In the genomic region with DNA sequence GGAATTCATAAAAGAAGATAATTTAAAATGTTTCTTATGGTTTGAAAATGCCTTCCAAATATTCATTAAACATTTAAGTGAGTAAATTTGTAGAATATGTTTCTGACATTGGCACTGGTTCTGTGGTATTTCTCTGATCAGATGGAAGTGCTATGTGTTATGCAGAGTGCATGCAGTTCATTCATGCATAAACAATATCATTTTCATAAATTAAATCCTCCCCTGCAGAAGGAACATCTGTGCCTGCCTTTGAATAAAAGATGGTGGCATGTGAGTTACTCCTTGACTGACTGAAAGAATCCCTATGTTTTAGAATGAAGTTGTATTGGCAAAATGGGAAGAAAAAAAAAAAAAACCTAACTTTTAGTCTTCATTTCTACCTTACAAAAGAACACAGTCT, we compare ENCODE assay signal across 23 cellular contexts. TPM values are rescaled to one million over a fixed set of nuclear protein-coding genes. Genes with fewer than 3 reads are reported as not detected.
A peak's percentile ranks its signal among the peaks of the same experiment; 100 is the strongest.
DNase-seq lines count a peak whose midpoint lies in the region; ATAC-seq and TF ChIP-seq lines count a peak whose summit lies in the region.
"Had no signal": no experiment of that assay in that cellular context is flagged by ENCODE, and none has a peak within 500 bp of the region (broad histone marks: within the 10 kb centered on the region; RNA-seq: fewer than 3 reads in every experiment).

No MANE protein-coding gene starts in this region.

- H3K4me2 ChIP-seq in OCI-LY3 (ENCODE audit: low read length): peak overlapping the region; percentile 45

- DNase-seq in NCI-H1694 (lab: John Stamatoyannopoulos, UW) (peak; percentile 81), NCI-H1694 treated with DMSO at 0.1 percent for 48 hours (lab: John Stamatoyannopoulos, UW) (no peak), NCI-H2171 (lab: John Stamatoyannopoulos, UW) (peak; percentile 85), GM20000 (ENCODE audit: low spot score) (no peak), left lobe of liver (ENCODE audit: low spot score) (no peak), LoVo (ENCODE audit: low spot score) (no peak)
- DNase-seq: AML-193; CD8-positive, alpha-beta T cell; GM23248; H9; HFFc6; KBM-7; NCI-H1105 treated with DMSO at 0.1 percent for 48 hours; NCI-H187 treated with DMSO at 0.1 percent for 48 hours; NCI-H226; NK-92 treated with Interleukin-12 subunit alpha and Interleukin-12 subunit beta, amount 100 ng/mL, for 24 hours; SJCRH30; T-cell had no signal

- no peaks in the 10 kb centered on the region for H3K9me3 ChIP-seq in OCI-LY3 (ENCODE audit: insufficient read depth, low read length)
- H3K9me3 ChIP-seq: SJCRH30 had no signal

- no peak overlapping the region for H3K4me3 ChIP-seq in OCI-LY3 (ENCODE audit: low read length)
- H3K4me3 ChIP-seq: GM23248, SJCRH30 had no signal

- no peaks in the 10 kb centered on the region for H3K36me3 ChIP-seq in OCI-LY3 (replicated peaks; ENCODE audit: low read depth, low read length)
- H3K36me3 ChIP-seq: SJCRH30 had no signal

- H3K27me3 ChIP-seq in OCI-LY3 (ENCODE audit: low read depth, low read length): no peaks in the 10 kb centered on the region
- H3K27me3 ChIP-seq: SJCRH30 had no signal

- H3K4me1 ChIP-seq in OCI-LY3 (ENCODE audit: low read length): peaks cover 42% of the 10 kb centered on the region
- H3K4me1 ChIP-seq: SJCRH30 had no signal

- no peak overlapping the region for H2AFZ ChIP-seq in OCI-LY3 (ENCODE audit: low read depth, low read length)
- H2AFZ ChIP-seq: GM23248 had no signal

- no peaks in the 10 kb centered on the region for H4K20me1 ChIP-seq in OCI-LY3 (ENCODE audit: insufficient read depth, low read length)

- H3K9ac ChIP-seq in OCI-LY3 (ENCODE audit: low read length): no peak overlapping the region
- H3K9ac ChIP-seq: GM23248 had no signal

- no peak for ATAC-seq in HG02840 (IDR thresholded peaks at IDR 0.05; ENCODE audit: low FRiP score, unreplicated experiment)
- ATAC-seq in left lobe of liver: no peak
- ATAC-seq: CD8-positive, alpha-beta T cell; T-cell had no signal

- no peaks in the 10 kb centered on the region for H3K79me2 ChIP-seq in OCI-LY3 (ENCODE audit: low read length)

- H3K27ac ChIP-seq in OCI-LY3 (ENCODE audit: low read length): no peak overlapping the region
- H3K27ac ChIP-seq: GM23248, SJCRH30 had no signal

- TF ChIP-seq CTCF in OCI-LY3 (IDR thresholded peaks at IDR 0.05; ENCODE audit: low read depth, low read length): no peak
- TF ChIP-seq CTCF in GM20000 (IDR thresholded peaks at IDR 0.05; ENCODE audit: extremely low read depth, missing control alignments): no peak

RNA-seq across cellular contexts. Expression of a gene that starts 5.9 kb away (rescaled TPM):
- total RNA-seq in left lobe of liver: not detected
- total RNA-seq: A172; CD8-positive, alpha-beta T cell; GM23248; H9; HFFc6; HT1080; OCI-LY7; SJCRH30; T-cell had no signal

RNA-seq across cellular contexts. Expression of a gene that starts 17.6 kb away (rescaled TPM):
- not detected for total RNA-seq in left lobe of liver
- total RNA-seq: CD8-positive, alpha-beta T cell; GM23248; H9; HT1080; OCI-LY7; SJCRH30 had no signal

Comparison
In these comparisons a context has a peak if more than half of its experiments do, and no peak if none do; other contexts are left out.
1. DNase-seq: peak in NCI-H1694 (single experiment) and NCI-H2171 (single experiment); none in NCI-H1694 treated with DMSO at 0.1 percent for 48 hours (single experiment), GM20000 (single experiment), left lobe of liver (single experiment) and LoVo (single experiment).